Comparison of ENCODE assay signal across 12 cellular contexts in genomic region chr3:66439666-66440344, GRCh38.
DNase-seq lines count a peak whose midpoint lies in the region; ATAC-seq, FAIRE-seq and TF ChIP-seq lines count a peak whose summit lies in the region.
"Had no signal": no experiment of that assay in that cellular context is flagged by ENCODE, and none has a peak within 500 bp of the region (broad histone marks: within the 10 kb centered on the region; RNA-seq: fewer than 3 reads in every experiment).

No MANE protein-coding gene starts in this region.

- H3K36me3 ChIP-seq in H1 (ENCODE audit: control insufficient read depth in 2 of 4, insufficient read depth in 4 of 4, low read length in 3 of 4): peaks cover 0 to 20% (median 3%) of the 10 kb centered on the region in 4 experiments; a peak in 3 of 8 replicates
- no peaks in the 10 kb centered on the region for H3K36me3 ChIP-seq in PC-9 (ENCODE audit: low read depth)

- DNase-seq in CD1c-positive myeloid dendritic cell (ENCODE audit: extremely low spot score) (peak; percentile 6), NCI-H69 (lab: John Stamatoyannopoulos, UW) (peak; percentile 92), H1 (ENCODE audit: low read depth in 1 of 2, low spot score in 2 of 2) (no peak), KG1 (lab: John Stamatoyannopoulos, UW) (no peak), PC-9 (no peak), occipital lobe (lab: John Stamatoyannopoulos, UW) (no peak)
- DNase-seq: activated CD4-positive, CD25-positive, alpha-beta regulatory T cell treated with anti-CD3 and anti-CD28 coated beads, Interleukin-2, amount 50 U/mL, for 72 hours; stimulated activated CD4-positive, alpha-beta T cell treated with anti-CD3 and anti-CD28 coated beads, Interleukin-2, amount 100 ng/mL, for 24 hours; trophoblast cell had no signal

- H3K4me1 ChIP-seq in H1 (replicated peaks in 1 of 4; ENCODE audit: control insufficient read depth in 3 of 4, insufficient read depth in 4 of 4, low read length in 3 of 4) (peaks cover 42 to 64% (median 47%) of the 10 kb centered on the region in 4 experiments), PC-9 (replicated peaks; ENCODE audit: insufficient read depth) (peaks cover 19% of the 10 kb centered on the region)

- no peak overlapping the region for H4K8ac ChIP-seq in H1 (ENCODE audit: extremely low read depth, insufficient read depth, low read length)

- peak overlapping the region; percentile 75; the same call in 1 of the 2 replicates for H2BK5ac ChIP-seq in H1 (ENCODE audit: low read depth, low read length)

- H3K4me3 ChIP-seq in H1 (ENCODE audit: extremely low read depth in 1 of 4, insufficient read depth in 2 of 4, low read depth in 3 of 4, low read length in 4 of 4) (no peak overlapping the region), PC-9 (no peak overlapping the region)

- no peak for FAIRE-seq in H1 (lab: Jason Lieb, UNC)
- FAIRE-seq: GM19239 had no signal

- TF ChIP-seq EP300 in H1 (IDR thresholded peaks at IDR 0.05; ENCODE audit: borderline replicate concordance in 1 of 2, low read depth in 2 of 2, low read length in 2 of 2): no peak

- no peaks in the 10 kb centered on the region for H3K9me2 ChIP-seq in PC-9 (ENCODE audit: insufficient read depth)

- H4K5ac ChIP-seq in H1 (ENCODE audit: insufficient read length, low read depth, low read length): no peak overlapping the region

- no peak overlapping the region for H3K4ac ChIP-seq in H1 (replicated peaks; ENCODE audit: insufficient read length, low read depth, low read length)

- intact Hi-C loops in PC-9 (cut with micrococcal nuclease; ENCODE audit: unreplicated experiment): no loop called here

- H3K27me3 ChIP-seq in H1 (replicated peaks in 1 of 4; ENCODE audit: control insufficient read depth in 3 of 4, extremely low read depth in 1 of 4, insufficient read depth in 3 of 4, low read length in 3 of 4): no peaks in the 10 kb centered on the region
- H3K27me3 ChIP-seq in PC-9 (ENCODE audit: insufficient read depth, low read depth): no peaks in the 10 kb centered on the region

- H2BK12ac ChIP-seq in H1 (ENCODE audit: low read depth, low read length): peak overlapping the region; percentile 52; the same call in 1 of the 2 replicates

- H4K91ac ChIP-seq in H1 (replicated peaks; ENCODE audit: insufficient read length, low read length): peak overlapping the region; percentile 87

- H2BK20ac ChIP-seq in H1 (ENCODE audit: low read length): 0 out of 2 replicates have a peak overlapping the region, but pooled peaks have one; percentile 17

- CTCF ChIA-PET in H1 (lab: Charles Lee; ENCODE audit: partially characterized antibody): interaction anchor here (1.2 to 2.2 kb wide), 3 partner anchors 15 to 33 kb away, joined by 3 to 7 read pairs (median 3); no protein-coding TSS in a partner anchor
- CTCF ChIA-PET in PC-9 (lab: Charles Lee): no interaction called here

- peaks cover 6% of the 10 kb centered on the region; the same call in 1 of the 2 replicates for H3F3A ChIP-seq in PC-9 (ENCODE audit: insufficient read depth, low read depth)

- H3K18ac ChIP-seq in H1 (ENCODE audit: extremely low read depth, low read length): peak overlapping the region; percentile 64; the same call in 1 of the 2 replicates

- no peak overlapping the region for H2BK15ac ChIP-seq in H1 (ENCODE audit: low read length)

- no peak for TF ChIP-seq POLR2A in H1 (IDR thresholded peaks at IDR 0.05; ENCODE audit: control extremely low read depth in 1 of 2, low read depth in 2 of 2, low read length in 2 of 2)

- H2AK5ac ChIP-seq in H1 (ENCODE audit: low read depth, low read length): peak overlapping the region; percentile 2; the same call in 1 of the 2 replicates

- WGBS in H1 (ENCODE audit: extremely low coverage in 1 of 2, insufficient coverage in 1 of 2, insufficient read length in 1 of 2, insufficient replicate concordance in 2 of 2, low coverage in 1 of 2, low lambda C conversion rate in 2 of 2, missing lambda C conversion rate in 1 of 2), 2 experiments: 82% methylated on average over 7 of the region's 7 CpGs; no CpG with 5 or more reads in 1 of the 2 experiments

- TF ChIP-seq CTCF in H1 (IDR thresholded peaks at IDR 0.05; ENCODE audit: control extremely low read depth in 1 of 3, insufficient read depth in 1 of 3, low read depth in 1 of 3, low read length in 3 of 3) (no peak), PC-9 (conservative IDR thresholded peaks at IDR 0.05) (no peak)

- no peak overlapping the region for H3K9ac ChIP-seq in H1 (replicated peaks in 1 of 4; ENCODE audit: extremely low read depth in 1 of 4, low read depth in 3 of 4, low read length in 3 of 4)

- H3K79me2 ChIP-seq in H1 (ENCODE audit: control insufficient read depth in 1 of 2, insufficient read depth in 2 of 2, low read length in 2 of 2) (peaks cover 11 to 82% of the 10 kb centered on the region in 2 experiments), PC-9 (ENCODE audit: low read depth) (no peaks in the 10 kb centered on the region)

- H2BK120ac ChIP-seq in H1 (replicated peaks; ENCODE audit: low read depth, low read length): no peak overlapping the region

- TF ChIP-seq RAD21 in H1 (IDR thresholded peaks at IDR 0.05 in 1 of 2, conservative IDR thresholded peaks at IDR 0.05 in 1 of 2; ENCODE audit: low read depth in 2 of 2, low read length in 2 of 2): no peak

- peak; percentile 42 for ATAC-seq in GM21529 (IDR thresholded peaks at IDR 0.05; ENCODE audit: unreplicated experiment)
- no peak for ATAC-seq in GM21825 (IDR thresholded peaks at IDR 0.05; ENCODE audit: unreplicated experiment)

- H4K20me1 ChIP-seq in H1 (replicated peaks in 1 of 2; ENCODE audit: control insufficient read depth in 1 of 2, insufficient read depth in 2 of 2, low read length in 2 of 2) (peaks cover 15 to 22% of the 10 kb centered on the region in 2 experiments), PC-9 (ENCODE audit: insufficient read depth) (no peaks in the 10 kb centered on the region)

- peaks cover 27% of the 10 kb centered on the region for H3K79me1 ChIP-seq in H1 (ENCODE audit: low read depth, low read length)

- H3K14ac ChIP-seq in H1 (ENCODE audit: insufficient read length): no peak overlapping the region

- POLR2A ChIA-PET in H1 (lab: Charles Lee; ENCODE audit: partially characterized antibody): interaction anchor here (1.6 to 1.9 kb wide), 2 partner anchors 10 to 137 kb away, joined by 5 to 7 read pairs; no protein-coding TSS in a partner anchor
- POLR2A ChIA-PET in PC-9 (lab: Charles Lee; ENCODE audit: unreplicated experiment): no interaction called here

- H2AFZ ChIP-seq in H1 (ENCODE audit: low read length): no peak overlapping the region
- no peak overlapping the region for H2AFZ ChIP-seq in PC-9

- no TSS peak for BruUV-seq in PC-9 (replicated peaks; lab: Mats Ljungman, UMichigan)

- H3K23me2 ChIP-seq in H1 (ENCODE audit: low read depth, low read length): no peaks in the 10 kb centered on the region

- H3K4me2 ChIP-seq in H1 (ENCODE audit: insufficient read depth in 1 of 2, low read depth in 2 of 2, low read length in 2 of 2) (no peak overlapping the region), PC-9 (no peak overlapping the region)

- no peak overlapping the region for H3K56ac ChIP-seq in H1 (replicated peaks; ENCODE audit: insufficient read length, low read depth, low read length)

- no peak overlapping the region for H3K23ac ChIP-seq in H1 (ENCODE audit: insufficient read length)

- no peak overlapping the region for H3K27ac ChIP-seq in H1 (ENCODE audit: low read depth, low read length)
- no peak overlapping the region for H3K27ac ChIP-seq in PC-9

- H3K9me3 ChIP-seq in H1 (ENCODE audit: insufficient read depth in 2 of 2, low read depth in 1 of 2, low read length in 1 of 2) (no peaks in the 10 kb centered on the region), PC-9 (ENCODE audit: insufficient read depth, low read depth) (no peaks in the 10 kb centered on the region)

TF ChIP-seq in H1, 55 proteins besides CTCF, POLR2A, EP300 and RAD21:
- no peak for TF ChIP-seq SP2 (IDR thresholded peaks at IDR 0.05; ENCODE audit: low read length)
- TF ChIP-seq ASH2L (IDR thresholded peaks at IDR 0.05; ENCODE audit: low read length): no peak
- no peak for TF ChIP-seq BRCA1 (IDR thresholded peaks at IDR 0.05; ENCODE audit: low read depth, low read length)
- TF ChIP-seq CREB1 (IDR thresholded peaks at IDR 0.05): no peak
- no peak for TF ChIP-seq MAFK (IDR thresholded peaks at IDR 0.05; ENCODE audit: low read depth, low read length)
- TF ChIP-seq CBX8 (IDR thresholded peaks at IDR 0.05; ENCODE audit: borderline replicate concordance, low read depth, low read length): no peak
- no peak for TF ChIP-seq TAF1 (IDR thresholded peaks at IDR 0.05; ENCODE audit: low read depth, low read length)
- no peak for TF ChIP-seq RXRA (IDR thresholded peaks at IDR 0.05; ENCODE audit: insufficient read depth, low read depth, low read length)
- TF ChIP-seq KDM1A (IDR thresholded peaks at IDR 0.05; ENCODE audit: borderline replicate concordance, low read length): no peak
- TF ChIP-seq, protein P1, sequence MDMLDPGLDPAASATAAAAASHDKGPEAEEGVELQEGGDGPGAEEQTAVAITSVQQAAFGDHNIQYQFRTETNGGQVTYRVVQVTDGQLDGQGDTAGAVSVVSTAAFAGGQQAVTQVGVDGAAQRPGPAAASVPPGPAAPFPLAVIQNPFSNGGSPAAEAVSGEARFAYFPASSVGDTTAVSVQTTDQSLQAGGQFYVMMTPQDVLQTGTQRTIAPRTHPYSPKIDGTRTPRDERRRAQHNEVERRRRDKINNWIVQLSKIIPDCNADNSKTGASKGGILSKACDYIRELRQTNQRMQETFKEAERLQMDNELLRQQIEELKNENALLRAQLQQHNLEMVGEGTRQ (IDR thresholded peaks at IDR 0.05; ENCODE audit: low read length): no peak
- TF ChIP-seq NRF1 (IDR thresholded peaks at IDR 0.05; ENCODE audit: low read depth, low read length): no peak
- no peak for TF ChIP-seq GABPA (IDR thresholded peaks at IDR 0.05; ENCODE audit: borderline replicate concordance, insufficient read depth, low read length)
- TF ChIP-seq YY1 (IDR thresholded peaks at IDR 0.05; ENCODE audit: low read depth, low read length): no peak

Comparison
In these comparisons a context has a peak if more than half of its experiments do, and no peak if none do; other contexts are left out.
1. DNase-seq: peak in CD1c-positive myeloid dendritic cell (single experiment) and NCI-H69 (single experiment); none in H1 (0 of 2), KG1 (single experiment), PC-9 (0 of 2) and occipital lobe (single experiment).